Comparison of ENCODE assay signal across 2 cellular contexts in genomic region chr1:15557594-15557993, GRCh38.
TF ChIP-seq lines count a peak whose summit lies in the region.

No MANE protein-coding gene starts in this region.

TF ChIP-seq in HepG2, 621 proteins besides CTCF, POLR2A, EP300 and RAD21:
- TF ChIP-seq MTA3 (CRISPR knock-in tag; IDR thresholded peaks at IDR 0.05) (no peak), PHF20 (CRISPR knock-in tag; IDR thresholded peaks at IDR 0.05) (no peak), AHR (CRISPR knock-in tag; IDR thresholded peaks at IDR 0.05) (no peak), ZNF367 (CRISPR knock-in tag; IDR thresholded peaks at IDR 0.05; ENCODE audit: borderline replicate concordance) (no peak), CREB1 (IDR thresholded peaks at IDR 0.05) (peak; percentile 56), CREB1 (CRISPR knock-in tag; IDR thresholded peaks at IDR 0.05) (no peak), ATF7 (IDR thresholded peaks at IDR 0.05) (peak; percentile 45; the same call in 1 of the 2 replicates), ATF7 (CRISPR knock-in tag; IDR thresholded peaks at IDR 0.05) (no peak), PRDM15 (CRISPR knock-in tag; IDR thresholded peaks at IDR 0.05) (no peak)

TF ChIP-seq in GM12878, 131 proteins besides CTCF, POLR2A, EP300 and RAD21:
- TF ChIP-seq SKIL (IDR thresholded peaks at IDR 0.05; ENCODE audit: low read depth, poor library complexity, severe bottlenecking) = no peak
- no peak for TF ChIP-seq RUNX3 (IDR thresholded peaks at IDR 0.05; ENCODE audit: low read length)
- no peak for TF ChIP-seq POU2F2 (IDR thresholded peaks at IDR 0.05; ENCODE audit: borderline replicate concordance, low read depth, low read length)
- no peak for TF ChIP-seq ZSCAN29 (IDR thresholded peaks at IDR 0.05)
- TF ChIP-seq HDAC2 (IDR thresholded peaks at IDR 0.05) = no peak
- TF ChIP-seq ZNF622 (IDR thresholded peaks at IDR 0.05) = no peak
- no peak for TF ChIP-seq ESRRA (IDR thresholded peaks at IDR 0.05; ENCODE audit: low read length)
